In genomic region chr12:38161123-38162000, GRCh38 we compare ENCODE assay signal across 25 cellular contexts.
"Had no signal": no experiment of that assay in that cellular context is flagged by ENCODE, and none has a peak within 500 bp of the region (broad histone marks: within the 10 kb centered on the region; RNA-seq: fewer than 3 reads in every experiment).

No MANE protein-coding gene starts in this region.

- H3K27me3 Mint-ChIP-seq: activated CD8-positive, alpha-beta memory T cell treated with anti-CD3 and anti-CD28 coated beads, Interleukin-2, amount 10 ng/mL, durations not matched to agents 7 days and 5 days; activated CD8-positive, alpha-beta T cell treated with anti-CD3 and anti-CD28 coated beads for 36 hours; activated naive CD4-positive, alpha-beta T cell treated with anti-CD3 and anti-CD28 coated beads, Interleukin-2, amount 50 U/mL, for 24 hours; dendritic cell treated with granulocyte-macrophage colony-stimulating factor and Interleukin-4, amounts not matched to agents 40 ng/mL and 50 ng/mL, for 4 days; stimulated activated memory B cell treated with anti-CD40 and anti-IgM and Interleukin-4, amounts not matched to agents 10 μg/mL and 1 μg/mL and 100 μg/mL, for 72 hours had no signal

- H3K27me3 ChIP-seq: body of pancreas, hepatocyte, right lobe of liver, testis, upper lobe of left lung had no signal

- H3K79me2 ChIP-seq: hepatocyte, parathyroid adenoma had no signal

- H3K9ac ChIP-seq: parathyroid adenoma had no signal

- ATAC-seq: activated CD8-positive, alpha-beta memory T cell treated with anti-CD3 and anti-CD28 coated beads, Interleukin-2, amount 10 ng/mL, durations not matched to agents 7 days and 5 days; activated CD8-positive, alpha-beta T cell treated with anti-CD3 and anti-CD28 coated beads for 36 hours; body of pancreas; left lung; stimulated activated memory B cell treated with anti-CD40 and anti-IgM and Interleukin-4, amounts not matched to agents 10 μg/mL and 1 μg/mL and 100 μg/mL, for 72 hours had no signal

- H3K4me3 ChIP-seq: body of pancreas, hepatocyte, left lung, right lobe of liver, skin epidermis, upper lobe of left lung had no signal

- H3K27ac Mint-ChIP-seq: activated CD8-positive, alpha-beta memory T cell treated with anti-CD3 and anti-CD28 coated beads, Interleukin-2, amount 10 ng/mL, durations not matched to agents 7 days and 5 days; activated CD8-positive, alpha-beta T cell treated with anti-CD3 and anti-CD28 coated beads for 36 hours; activated T-helper 1 cell treated with anti-CD3 and anti-CD28 coated beads, Interleukin-12 subunit alpha, Interleukin-12 subunit beta, Interleukin-2, Interleukin-4 antibody, amounts not matched to agents 30 ng/mL and 10 ng/mL and 1 ng/mL, durations not matched to agents 14 hours and 24 hours and 36 hours; dendritic cell treated with granulocyte-macrophage colony-stimulating factor and Interleukin-4, amounts not matched to agents 40 ng/mL and 50 ng/mL, for 4 days; immature natural killer cell; nephron progenitor cell; stimulated activated memory B cell treated with anti-CD40 and anti-IgM and Interleukin-4, amounts not matched to agents 10 μg/mL and 1 μg/mL and 100 μg/mL, for 72 hours had no signal

- H3K9me3 Mint-ChIP-seq: activated naive CD4-positive, alpha-beta T cell treated with anti-CD3 and anti-CD28 coated beads, Interleukin-2, amount 50 U/mL, for 24 hours had no signal

- DNase-seq: activated CD4-positive, alpha-beta T cell treated with anti-CD3 and anti-CD28 coated beads for 48 hours; activated CD8-positive, alpha-beta memory T cell treated with anti-CD3 and anti-CD28 coated beads, Interleukin-2, amount 10 ng/mL, durations not matched to agents 7 days and 5 days; activated CD8-positive, alpha-beta T cell treated with anti-CD3 and anti-CD28 coated beads for 36 hours; activated gamma-delta T cell treated with Interleukin-2 at 50 U/mL for 16 hours; activated T-cell treated with anti-CD3 and anti-CD28 coated beads for 4 hours; anterior cingulate cortex; body of pancreas; effector CD8-positive, alpha-beta T cell; erythroblast; foreskin melanocyte; glutamatergic neuron; immature natural killer cell; nephron progenitor cell; right lobe of liver; stimulated activated CD4-positive, alpha-beta T cell treated with anti-CD3 and anti-CD28 coated beads, Interleukin-2, amount 100 ng/mL, for 24 hours; testis had no signal

- H3K36me3 ChIP-seq: left lung, right lobe of liver, upper lobe of left lung had no signal

- H3K4me3 Mint-ChIP-seq: activated CD8-positive, alpha-beta memory T cell treated with anti-CD3 and anti-CD28 coated beads, Interleukin-2, amount 10 ng/mL, durations not matched to agents 7 days and 5 days; activated CD8-positive, alpha-beta T cell treated with anti-CD3 and anti-CD28 coated beads for 36 hours; activated naive CD4-positive, alpha-beta T cell treated with anti-CD3 and anti-CD28 coated beads, Interleukin-2, amount 50 U/mL, for 24 hours; activated T-helper 1 cell treated with anti-CD3 and anti-CD28 coated beads, Interleukin-12 subunit alpha, Interleukin-12 subunit beta, Interleukin-2, Interleukin-4 antibody, amounts not matched to agents 30 ng/mL and 10 ng/mL and 1 ng/mL, durations not matched to agents 14 hours and 24 hours and 36 hours; dendritic cell treated with granulocyte-macrophage colony-stimulating factor and Interleukin-4, amounts not matched to agents 40 ng/mL and 50 ng/mL, for 4 days; immature natural killer cell; nephron progenitor cell; stimulated activated memory B cell treated with anti-CD40 and anti-IgM and Interleukin-4, amounts not matched to agents 10 μg/mL and 1 μg/mL and 100 μg/mL, for 72 hours had no signal

- H3K4me1 ChIP-seq: body of pancreas, left lung, parathyroid adenoma, right lobe of liver, testis, upper lobe of left lung had no signal

- H3K4me2 ChIP-seq: hepatocyte had no signal

- H3K36me3 Mint-ChIP-seq: activated CD8-positive, alpha-beta memory T cell treated with anti-CD3 and anti-CD28 coated beads, Interleukin-2, amount 10 ng/mL, durations not matched to agents 7 days and 5 days; activated naive CD4-positive, alpha-beta T cell treated with anti-CD3 and anti-CD28 coated beads, Interleukin-2, amount 50 U/mL, for 24 hours; immature natural killer cell; stimulated activated memory B cell treated with anti-CD40 and anti-IgM and Interleukin-4, amounts not matched to agents 10 μg/mL and 1 μg/mL and 100 μg/mL, for 72 hours had no signal

- H3K9me3 ChIP-seq: body of pancreas, right lobe of liver, testis had no signal

- H3K27ac ChIP-seq: body of pancreas, hepatocyte, left lung, parathyroid adenoma, right lobe of liver, skin epidermis, testis, upper lobe of left lung had no signal

- H3K4me1 Mint-ChIP-seq: activated CD8-positive, alpha-beta memory T cell treated with anti-CD3 and anti-CD28 coated beads, Interleukin-2, amount 10 ng/mL, durations not matched to agents 7 days and 5 days; activated naive CD4-positive, alpha-beta T cell treated with anti-CD3 and anti-CD28 coated beads, Interleukin-2, amount 50 U/mL, for 24 hours; immature natural killer cell; nephron progenitor cell; stimulated activated memory B cell treated with anti-CD40 and anti-IgM and Interleukin-4, amounts not matched to agents 10 μg/mL and 1 μg/mL and 100 μg/mL, for 72 hours had no signal
